Comparison of ENCODE assay signal across 17 cellular contexts in genomic region chr11:26556582-26556981, GRCh38. TPM values are rescaled to one million over a fixed set of nuclear protein-coding genes. Genes with fewer than 3 reads are reported as not detected.
A peak's percentile ranks its signal among the peaks of the same experiment; 100 is the strongest.
DNase-seq lines count a peak whose midpoint lies in the region; ATAC-seq, FAIRE-seq and TF ChIP-seq lines count a peak whose summit lies in the region.
"Had no signal": no experiment of that assay in that cellular context is flagged by ENCODE, and none has a peak within 500 bp of the region (broad histone marks: within the 10 kb centered on the region; RNA-seq: fewer than 3 reads in every experiment).

No MANE protein-coding gene starts in this region.

- intact Hi-C loops in mucosa of descending colon (cut with DNase I, micrococcal nuclease) (no loop called here), ovary (cut with DNase I) (no loop called here)

- TF ChIP-seq POLR2A in ovary (IDR thresholded peaks at IDR 0.05), result no peak

- TF ChIP-seq CTCF in bronchial epithelial cell (IDR thresholded peaks at IDR 0.05; ENCODE audit: insufficient read depth, low read length, severe bottlenecking) (no peak), mucosa of descending colon (IDR thresholded peaks at IDR 0.05) (no peak), ovary (IDR thresholded peaks at IDR 0.05) (no peak)

- peaks cover 12% of the 10 kb centered on the region for H3K9me3 Mint-ChIP-seq in stimulated activated effector memory CD8-positive, alpha-beta T cell treated with anti-CD3 and anti-CD28 coated beads, Interleukin-12 subunit alpha, Interleukin-12 subunit beta, amount 100 ng/mL, for 72 hours
- H3K9me3 Mint-ChIP-seq: H9 had no signal

- no peak for TF ChIP-seq EP300 in ovary (IDR thresholded peaks at IDR 0.05)

- H3K4me3 Mint-ChIP-seq in stimulated activated effector memory CD8-positive, alpha-beta T cell treated with anti-CD3 and anti-CD28 coated beads, Interleukin-12 subunit alpha, Interleukin-12 subunit beta, amount 100 ng/mL, for 72 hours, result no peak overlapping the region
- H3K4me3 Mint-ChIP-seq: CD8-positive, alpha-beta memory T cell; H9 had no signal

- WGBS in ovary, 3 donors, result 65 to 78% (median 68%) methylated on average over 1 of the region's 1 CpG

- DNase-seq in DMS53 (lab: John Stamatoyannopoulos, UW) (peak; percentile 26), DMS53 treated with DMSO at 0.1 percent for 48 hours (lab: John Stamatoyannopoulos, UW; ENCODE audit: unreplicated experiment) (no peak), bronchial epithelial cell (ENCODE audit: low read depth) (peak; percentile 29), mucosa of descending colon (no peak), ovary (no peak), cerebellum (ENCODE audit: low spot score) (no peak)
- DNase-seq in stimulated activated effector memory CD8-positive, alpha-beta T cell treated with anti-CD3 and anti-CD28 coated beads, Interleukin-12 subunit alpha, Interleukin-12 subunit beta, amount 100 ng/mL, for 72 hours (ENCODE audit: low spot score in 2 of 2), result no peak
- DNase-seq: CD8-positive, alpha-beta memory T cell; H9; NCI-H1092 treated with DMSO at 0.1 percent for 48 hours; NCI-H187; NCI-H446; SK-N-SH had no signal

- FAIRE-seq in bronchial epithelial cell (lab: Jason Lieb, UNC), result no peak
- FAIRE-seq: K562 had no signal

- H3K4me3 ChIP-seq in bronchial epithelial cell (ENCODE audit: low read depth, low read length) (no peak overlapping the region), mucosa of descending colon (no peak overlapping the region), ovary (no peak overlapping the region)
- H3K4me3 ChIP-seq: BLaER1, K562 had no signal

- H3K9me3 ChIP-seq in mucosa of descending colon (no peaks in the 10 kb centered on the region), ovary (no peaks in the 10 kb centered on the region)
- H3K9me3 ChIP-seq: BLaER1, SK-N-SH had no signal

- H3K36me3 ChIP-seq in bronchial epithelial cell (ENCODE audit: control insufficient read depth, insufficient read depth, low read length) (no peaks in the 10 kb centered on the region), mucosa of descending colon (ENCODE audit: low read depth) (no peaks in the 10 kb centered on the region), ovary (no peaks in the 10 kb centered on the region)
- H3K36me3 ChIP-seq: BLaER1 had no signal

- no peaks in the 10 kb centered on the region for H3K36me3 Mint-ChIP-seq in stimulated activated effector memory CD8-positive, alpha-beta T cell treated with anti-CD3 and anti-CD28 coated beads, Interleukin-12 subunit alpha, Interleukin-12 subunit beta, amount 100 ng/mL, for 72 hours
- H3K36me3 Mint-ChIP-seq: CD8-positive, alpha-beta memory T cell had no signal

- H3K27me3 ChIP-seq in bronchial epithelial cell (ENCODE audit: control insufficient read depth, insufficient read depth, low read length), result no peaks in the 10 kb centered on the region
- no peaks in the 10 kb centered on the region for H3K27me3 ChIP-seq in ovary
- H3K27me3 ChIP-seq: BLaER1 had no signal

- H3K27ac Mint-ChIP-seq in stimulated activated effector memory CD8-positive, alpha-beta T cell treated with anti-CD3 and anti-CD28 coated beads, Interleukin-12 subunit alpha, Interleukin-12 subunit beta, amount 100 ng/mL, for 72 hours, result no peak overlapping the region
- H3K27ac Mint-ChIP-seq: CD8-positive, alpha-beta memory T cell had no signal

- ATAC-seq in mucosa of descending colon (peak; percentile 38), GM19452 (IDR thresholded peaks at IDR 0.05; ENCODE audit: unreplicated experiment) (no peak)
- ATAC-seq in stimulated activated effector memory CD8-positive, alpha-beta T cell treated with anti-CD3 and anti-CD28 coated beads, Interleukin-12 subunit alpha, Interleukin-12 subunit beta, amount 100 ng/mL, for 72 hours, result no peak
- ATAC-seq: K562 had no signal

- H3K4me1 ChIP-seq in mucosa of descending colon (ENCODE audit: low read depth) (no peaks in the 10 kb centered on the region), ovary (ENCODE audit: insufficient read depth) (no peaks in the 10 kb centered on the region)

- no peak overlapping the region for H3K27ac ChIP-seq in ovary
- H3K27ac ChIP-seq: 22Rv1, BLaER1 had no signal

- no peaks in the 10 kb centered on the region for H3K4me1 Mint-ChIP-seq in stimulated activated effector memory CD8-positive, alpha-beta T cell treated with anti-CD3 and anti-CD28 coated beads, Interleukin-12 subunit alpha, Interleukin-12 subunit beta, amount 100 ng/mL, for 72 hours
- H3K4me1 Mint-ChIP-seq: CD8-positive, alpha-beta memory T cell had no signal

RNA-seq across cellular contexts. Expression of gene MUC15, which starts 15.5 kb away (rescaled TPM):
- total RNA-seq in bronchial epithelial cell (0.53 and 7.3 TPM in 2 replicates), mucosa of descending colon (not detected), ovary (1 to 10 TPM in 1 of 7 donors, under 1 TPM in 2, not detected in 4; 0.25 to 4.5 (median 0.56) TPM), cerebellum (not detected)
- polyA plus RNA-seq in ovary, result under 1 TPM in 1 of 2 donors, not detected in 1; 0.50 TPM
- total RNA-seq: CD8-positive, alpha-beta memory T cell; H9 had no signal
- polyA plus RNA-seq: CD8-positive, alpha-beta memory T cell; SK-N-SH had no signal

Comparison
In these comparisons a context has a peak if more than half of its experiments do, and no peak if none do; other contexts are left out.
1. DNase-seq: peak in DMS53 (single experiment) and bronchial epithelial cell (single experiment); none in DMS53 treated with DMSO at 0.1 percent for 48 hours (single experiment), mucosa of descending colon (0 of 3), ovary (0 of 5), cerebellum (single experiment) and stimulated activated effector memory CD8-positive, alpha-beta T cell treated with anti-CD3 and anti-CD28 coated beads, Interleukin-12 subunit alpha, Interleukin-12 subunit beta, amount 100 ng/mL, for 72 hours (0 of 2).